In genomic region chr6:75202676-75203131, GRCh38 we compare ENCODE assay signal across 13 cellular contexts. TPM values are rescaled to one million over a fixed set of nuclear protein-coding genes. Genes with fewer than 3 reads are reported as not detected.
A peak's percentile ranks its signal among the peaks of the same experiment; 100 is the strongest.
DNase-seq lines count a peak whose midpoint lies in the region; ATAC-seq and TF ChIP-seq lines count a peak whose summit lies in the region.
"Had no signal": no experiment of that assay in that cellular context is flagged by ENCODE, and none has a peak within 500 bp of the region (broad histone marks: within the 10 kb centered on the region; RNA-seq: fewer than 3 reads in every experiment).

No MANE protein-coding gene starts in this region.

- DNase-seq in NAMALWA (ENCODE audit: low spot score): no peak
- DNase-seq: adrenal gland, GOT3, NCI-H187 treated with DMSO at 0.1 percent for 48 hours, PC-3 had no signal

- ATAC-seq in gastroesophageal sphincter (no peak), GM21390 (IDR thresholded peaks at IDR 0.05; ENCODE audit: unreplicated experiment) (no peak), HG02885 (IDR thresholded peaks at IDR 0.05; ENCODE audit: poor library complexity, unreplicated experiment) (no peak), GM18520 (IDR thresholded peaks at IDR 0.05; ENCODE audit: unreplicated experiment) (no peak)
- ATAC-seq: PC-3 had no signal

- peak overlapping the region; percentile 79 to 96 (median 94) for H3K27ac ChIP-seq in gastroesophageal sphincter
- peak overlapping the region; percentile 77 for H3K27ac ChIP-seq in rectal smooth muscle tissue (ENCODE audit: low read depth, low read length)

- H3K4me3 ChIP-seq in WI38 (ENCODE audit: low read depth, low read length) (peak overlapping the region; percentile 84), gastroesophageal sphincter (peak overlapping the region in 1 of 2 donors; percentile 54), rectal smooth muscle tissue (ENCODE audit: low read length) (peak overlapping the region; percentile 61)

- no peak for TF ChIP-seq POLR2A in gastroesophageal sphincter (IDR thresholded peaks at IDR 0.05)

- H3K4me1 ChIP-seq in ES-I3 (ENCODE audit: insufficient read depth, low read length) (0 out of 2 replicates have a peak, but pooled peaks cover 6% of the 10 kb centered on the region), gastroesophageal sphincter (peaks cover 3 to 95% (median 4%) of the 10 kb centered on the region in 3 donors), rectal smooth muscle tissue (ENCODE audit: control insufficient read depth, insufficient read depth, low read length) (peaks cover 11% of the 10 kb centered on the region)
- H3K4me1 ChIP-seq: prostate gland had no signal

- 47 to 58% methylated on average over 4 to 5 of the region's 12 CpGs for WGBS in gastroesophageal sphincter (ENCODE audit: low coverage in 1 of 2), 2 donors

- peak overlapping the region; percentile 52; the same call in 1 of the 2 replicates for H3K9ac ChIP-seq in ES-I3 (ENCODE audit: low read depth, low read length)
- no peak overlapping the region for H3K9ac ChIP-seq in rectal smooth muscle tissue (ENCODE audit: low read length)

- H3K9me3 ChIP-seq in ES-I3 (ENCODE audit: control insufficient read depth, insufficient read depth, low read length) (no peaks in the 10 kb centered on the region), gastroesophageal sphincter (no peaks in the 10 kb centered on the region)
- H3K9me3 ChIP-seq: adrenal gland, prostate gland had no signal

- TF ChIP-seq EP300 in gastroesophageal sphincter (IDR thresholded peaks at IDR 0.05): no peak

- no peak for TF ChIP-seq CTCF in WI38 (IDR thresholded peaks at IDR 0.05; ENCODE audit: low read depth, low read length)
- TF ChIP-seq CTCF in gastroesophageal sphincter (IDR thresholded peaks at IDR 0.05): no peak

- H3K36me3 ChIP-seq in ES-I3 (ENCODE audit: insufficient read depth, low read length) (no peaks in the 10 kb centered on the region), gastroesophageal sphincter (no peaks in the 10 kb centered on the region), rectal smooth muscle tissue (ENCODE audit: control insufficient read depth, insufficient read depth, low read length) (no peaks in the 10 kb centered on the region)
- H3K36me3 ChIP-seq: adrenal gland, prostate gland had no signal

- H3K27me3 ChIP-seq in gastroesophageal sphincter: peaks cover 16% of the 10 kb centered on the region
- no peaks in the 10 kb centered on the region for H3K27me3 ChIP-seq in rectal smooth muscle tissue (ENCODE audit: control insufficient read depth, insufficient read depth, low read length)

RNA-seq across cellular contexts. Expression of gene COL12A1, which starts 3.1 kb away (rescaled TPM):
- total RNA-seq in gastroesophageal sphincter: 100 to 1,000 TPM; 101 to 560 (median 237) TPM

RNA-seq across cellular contexts. Expression of gene COX7A2, which starts 40.9 kb away (rescaled TPM):
- 100 to 1,000 TPM; 148 to 764 (median 376) TPM for total RNA-seq in gastroesophageal sphincter
